In genomic region chr21:39463308-39463707, GRCh38 we compare ENCODE assay signal across 32 cellular contexts. TPM values are rescaled to one million over a fixed set of nuclear protein-coding genes. Genes with fewer than 3 reads are reported as not detected.
"Had no signal": no experiment of that assay in that cellular context is flagged by ENCODE, and none has a peak within 500 bp of the region (broad histone marks: within the 10 kb centered on the region; RNA-seq: fewer than 3 reads in every experiment).

No MANE protein-coding gene starts in this region.

- H3K27ac ChIP-seq: adrenal gland, body of pancreas, esophagus squamous epithelium, gastroesophageal sphincter had no signal

- ATAC-seq: activated CD4-positive, alpha-beta T cell treated with anti-CD3 and anti-CD28 coated beads for 36 hours; activated CD8-positive, alpha-beta T cell treated with anti-CD3 and anti-CD28 coated beads for 36 hours; activated naive CD8-positive, alpha-beta T cell treated with anti-CD3 and anti-CD28 coated beads, Interleukin-2, amount 50 U/mL, for 24 hours; activated T-cell treated with anti-CD3 and anti-CD28 coated beads, Interleukin-2, amount 50 U/mL, for 4 hours; activated T-helper 17 cell treated with anti-CD3 and anti-CD28 coated beads, Interleukin-2, amount 50 U/mL, for 72 hours; body of pancreas; effector memory CD8-positive, alpha-beta T cell; gastroesophageal sphincter; T-helper 17 cell had no signal

- H3K9me3 ChIP-seq: adrenal gland, body of pancreas, esophagus squamous epithelium, gastroesophageal sphincter had no signal

- H3K4me3 ChIP-seq: adrenal gland, body of pancreas, esophagus squamous epithelium, gastroesophageal sphincter had no signal

- H3K27ac Mint-ChIP-seq: activated CD4-positive, alpha-beta T cell treated with anti-CD3 and anti-CD28 coated beads for 36 hours; activated CD8-positive, alpha-beta T cell treated with anti-CD3 and anti-CD28 coated beads for 36 hours; activated naive CD4-positive, alpha-beta T cell treated with anti-CD3 and anti-CD28 coated beads for 36 hours; activated naive CD4-positive, alpha-beta T cell treated with anti-CD3 and anti-CD28 coated beads, Interleukin-2, amount 50 U/mL, for 24 hours; activated naive CD8-positive, alpha-beta T cell treated with anti-CD3 and anti-CD28 coated beads for 36 hours; activated naive CD8-positive, alpha-beta T cell treated with anti-CD3 and anti-CD28 coated beads, Interleukin-2, amount 50 U/mL, for 24 hours; activated T-helper 17 cell treated with anti-CD3 and anti-CD28 coated beads, Interleukin-2, amount 50 U/mL, for 72 hours; effector memory CD8-positive, alpha-beta T cell; T-helper 17 cell; T-helper 2 cell treated with Interferon-gamma antibody and Interleukin-4, amounts not matched to agents 5 μg/mL and 100 μg/mL, for 36 hours had no signal

- H3K4me1 ChIP-seq: adrenal gland, body of pancreas, esophagus squamous epithelium, gastroesophageal sphincter had no signal

- H3K27me3 ChIP-seq: adrenal gland, body of pancreas, esophagus squamous epithelium, gastroesophageal sphincter had no signal

- H3K27me3 Mint-ChIP-seq: activated CD4-positive, alpha-beta T cell treated with anti-CD3 and anti-CD28 coated beads for 36 hours; activated CD8-positive, alpha-beta T cell treated with anti-CD3 and anti-CD28 coated beads for 36 hours; activated naive CD4-positive, alpha-beta T cell treated with anti-CD3 and anti-CD28 coated beads, Interleukin-2, amount 50 U/mL, for 24 hours; activated naive CD8-positive, alpha-beta T cell treated with anti-CD3 and anti-CD28 coated beads for 36 hours; activated naive CD8-positive, alpha-beta T cell treated with anti-CD3 and anti-CD28 coated beads, Interleukin-2, amount 50 U/mL, for 24 hours; activated T-helper 17 cell treated with anti-CD3 and anti-CD28 coated beads, Interleukin-2, amount 50 U/mL, for 72 hours; effector memory CD8-positive, alpha-beta T cell; T-helper 17 cell had no signal

- H3K36me3 ChIP-seq: adrenal gland, esophagus squamous epithelium had no signal

- H3K4me3 Mint-ChIP-seq: activated CD4-positive, alpha-beta T cell treated with anti-CD3 and anti-CD28 coated beads for 36 hours; activated CD8-positive, alpha-beta T cell treated with anti-CD3 and anti-CD28 coated beads for 36 hours; activated naive CD4-positive, alpha-beta T cell treated with anti-CD3 and anti-CD28 coated beads for 36 hours; activated naive CD4-positive, alpha-beta T cell treated with anti-CD3 and anti-CD28 coated beads, Interleukin-2, amount 50 U/mL, for 24 hours; activated naive CD8-positive, alpha-beta T cell treated with anti-CD3 and anti-CD28 coated beads for 36 hours; activated naive CD8-positive, alpha-beta T cell treated with anti-CD3 and anti-CD28 coated beads, Interleukin-2, amount 50 U/mL, for 24 hours; activated T-cell treated with anti-CD3 and anti-CD28 coated beads, Interleukin-2, amount 50 U/mL, for 4 hours; activated T-helper 17 cell treated with anti-CD3 and anti-CD28 coated beads, Interleukin-2, amount 50 U/mL, for 72 hours; effector memory CD8-positive, alpha-beta T cell; T-helper 17 cell; T-helper 2 cell treated with Interferon-gamma antibody and Interleukin-4, amounts not matched to agents 5 μg/mL and 100 μg/mL, for 36 hours had no signal

- H3K9me3 Mint-ChIP-seq: activated CD8-positive, alpha-beta T cell treated with anti-CD3 and anti-CD28 coated beads for 36 hours; activated naive CD4-positive, alpha-beta T cell treated with anti-CD3 and anti-CD28 coated beads, Interleukin-2, amount 50 U/mL, for 24 hours; activated naive CD8-positive, alpha-beta T cell treated with anti-CD3 and anti-CD28 coated beads, Interleukin-2, amount 50 U/mL, for 24 hours; activated T-helper 17 cell treated with anti-CD3 and anti-CD28 coated beads, Interleukin-2, amount 50 U/mL, for 72 hours; effector memory CD8-positive, alpha-beta T cell had no signal

- H3K4me1 Mint-ChIP-seq: activated naive CD4-positive, alpha-beta T cell treated with anti-CD3 and anti-CD28 coated beads, Interleukin-2, amount 50 U/mL, for 24 hours; activated naive CD8-positive, alpha-beta T cell treated with anti-CD3 and anti-CD28 coated beads for 36 hours; activated naive CD8-positive, alpha-beta T cell treated with anti-CD3 and anti-CD28 coated beads, Interleukin-2, amount 50 U/mL, for 24 hours; activated T-helper 17 cell treated with anti-CD3 and anti-CD28 coated beads, Interleukin-2, amount 50 U/mL, for 72 hours; T-helper 17 cell had no signal

- DNase-seq: activated CD4-positive, alpha-beta T cell treated with anti-CD3 and anti-CD28 coated beads for 36 hours; activated CD4-positive, alpha-beta T cell treated with anti-CD3 and anti-CD28 coated beads, Interleukin-2, amount 50 U/mL, for 1 hour; activated CD4-positive, alpha-beta T cell treated with anti-CD3 and anti-CD28 coated beads, Interleukin-2, amount 50 U/mL, for 48 hours; activated CD4-positive, CD25-positive, alpha-beta regulatory T cell; activated CD4-positive, CD25-positive, alpha-beta regulatory T cell treated with anti-CD3 and anti-CD28 coated beads, Interleukin-2, amount 50 U/mL, for 72 hours; activated CD8-positive, alpha-beta memory T cell treated with anti-CD3 and anti-CD28 coated beads for 24 hours; activated CD8-positive, alpha-beta T cell treated with anti-CD3 and anti-CD28 coated beads for 36 hours; activated effector memory CD4-positive, alpha-beta T cell treated with Interleukin-2 at 50 U/mL for 16 hours; activated naive CD4-positive, alpha-beta T cell treated with anti-CD3 and anti-CD28 coated beads for 36 hours; activated naive CD8-positive, alpha-beta T cell treated with anti-CD3 and anti-CD28 coated beads for 36 hours; activated naive CD8-positive, alpha-beta T cell treated with anti-CD3 and anti-CD28 coated beads, Interleukin-2, amount 50 U/mL, for 24 hours; activated T-cell treated with anti-CD3 and anti-CD28 coated beads, Interleukin-2, amount 50 U/mL, for 4 hours; adrenal gland; amygdala; aorta; body of pancreas; caudate nucleus; cortex of kidney; dermis blood vessel endothelial cell; effector CD4-positive, alpha-beta T cell; effector memory CD8-positive, alpha-beta T cell; erythroblast; esophagus squamous epithelium; foreskin melanocyte; T-helper 1 cell; T-helper 17 cell; T1000 had no signal

- FAIRE-seq: colon had no signal

RNA-seq across cellular contexts. Expression of gene LCA5L, which starts 17.7 kb away (rescaled TPM):
- total RNA-seq: activated T-helper 17 cell treated with anti-CD3 and anti-CD28 coated beads, Interleukin-2, amount 50 U/mL, for 72 hours had no signal
